ENCODE assay signal across 9 cellular contexts in the genomic region with DNA sequence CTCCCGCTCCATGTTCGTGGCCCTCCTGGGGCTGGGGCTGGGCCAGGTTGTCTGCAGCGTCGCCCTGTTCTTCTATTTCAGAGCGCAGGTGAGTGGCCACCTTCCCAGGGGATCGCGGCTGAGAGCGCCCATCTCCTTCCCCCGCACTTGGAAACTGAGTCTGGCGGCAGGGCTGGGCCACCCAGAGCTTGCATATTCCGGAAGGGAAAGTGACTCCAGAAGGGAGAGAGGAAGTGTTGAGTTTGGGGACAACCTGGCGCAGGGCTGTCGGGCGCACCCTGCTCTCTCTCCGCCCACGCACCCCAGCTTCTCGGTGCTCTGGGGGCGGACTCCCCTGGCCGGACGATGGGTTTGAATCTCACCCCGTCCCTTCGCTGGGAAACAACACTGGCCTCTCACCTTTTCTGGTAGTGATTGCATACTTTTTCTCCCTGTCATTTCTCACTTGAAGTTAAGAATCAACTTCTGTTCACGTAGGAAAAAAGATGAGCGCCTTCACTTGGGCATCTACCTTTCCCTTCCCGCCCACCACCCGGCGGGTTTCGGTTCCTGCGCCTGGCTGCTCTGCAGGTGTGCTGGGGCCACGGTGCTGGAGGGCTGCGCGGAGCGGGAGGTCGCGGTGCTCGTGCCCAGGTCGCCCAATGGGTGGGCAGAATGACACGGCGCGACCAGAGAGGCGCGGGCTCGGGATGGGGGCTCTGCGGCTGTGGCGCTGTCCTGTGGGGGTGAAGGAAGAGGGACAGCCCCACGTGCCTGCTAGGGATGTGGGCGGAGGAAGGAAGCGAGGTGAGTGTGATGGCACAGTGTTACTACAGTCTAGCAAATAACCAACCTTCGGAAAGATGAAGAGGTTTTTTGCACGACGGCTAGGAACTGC. TPM values are rescaled to one million over a fixed set of nuclear protein-coding genes. Genes with fewer than 3 reads are reported as not detected.
DNase-seq lines count a peak whose midpoint lies in the region; ATAC-seq, FAIRE-seq and TF ChIP-seq lines count a peak whose summit lies in the region.
"Had no signal": no experiment of that assay in that cellular context is flagged by ENCODE, and none has a peak within 500 bp of the region (broad histone marks: within the 10 kb centered on the region; RNA-seq: fewer than 3 reads in every experiment).

No MANE protein-coding gene starts in this region.

- TF ChIP-seq CTCF in parathyroid adenoma (IDR thresholded peaks at IDR 0.05) (no peak), dorsolateral prefrontal cortex (IDR thresholded peaks at IDR 0.05 in 54 of 56, conservative IDR thresholded peaks at IDR 0.05 in 2 of 56; ENCODE audit: low read depth in 1 of 56, partially characterized antibody in 56 of 56) (no peak)

- DNase-seq in activated CD4-positive, alpha-beta T cell treated with anti-CD3 and anti-CD28 coated beads for 24 hours (ENCODE audit: low read depth in 2 of 2): peak; percentile 36 to 58
- DNase-seq in effector memory CD8-positive, alpha-beta T cell: peak in 1 of 3 experiments; percentile 6
- no peak for DNase-seq in dorsolateral prefrontal cortex
- no peak for DNase-seq in T1000 (lab: John Stamatoyannopoulos, UW)
- DNase-seq in RCC 7860 (ENCODE audit: low spot score): no peak

- TF ChIP-seq POLR2A in GM18526 (IDR thresholded peaks at IDR 0.05; ENCODE audit: extremely low read depth, insufficient read length): peak; percentile 32

- peak overlapping the region; percentile 79 for H3K4me2 ChIP-seq in parathyroid adenoma (ENCODE audit: low read length)

- H3K9me3 Mint-ChIP-seq in effector memory CD8-positive, alpha-beta T cell: no peaks in the 10 kb centered on the region

- peak overlapping the region; percentile 82 to 83 for H3K4me3 Mint-ChIP-seq in effector memory CD8-positive, alpha-beta T cell

- H3K4me1 ChIP-seq in parathyroid adenoma: no peaks in the 10 kb centered on the region

- H3K36me3 ChIP-seq in parathyroid adenoma (ENCODE audit: control insufficient read depth, insufficient read depth, low read length): no peaks in the 10 kb centered on the region

- H3K27me3 ChIP-seq in parathyroid adenoma (ENCODE audit: control insufficient read depth, insufficient read depth, low read length) (no peaks in the 10 kb centered on the region), dorsolateral prefrontal cortex (peaks cover 4 to 76% (median 45%) of the 10 kb centered on the region in 45 donors)

- H3K9me3 ChIP-seq in parathyroid adenoma (ENCODE audit: control insufficient read depth, low read length): no peaks in the 10 kb centered on the region

- H3K79me2 ChIP-seq in parathyroid adenoma: no peaks in the 10 kb centered on the region

- no peak overlapping the region for H3K27ac ChIP-seq in parathyroid adenoma
- H3K27ac ChIP-seq in dorsolateral prefrontal cortex: no peak overlapping the region

- H3K27ac Mint-ChIP-seq in effector memory CD8-positive, alpha-beta T cell: no peak overlapping the region

- H3K4me3 ChIP-seq in parathyroid adenoma (ENCODE audit: low read depth, low read length): peak overlapping the region; percentile 42
- H3K4me3 ChIP-seq in dorsolateral prefrontal cortex: peak overlapping the region in 28 of 59 donors; percentile 1 to 53 (median 21)

- H3K36me3 Mint-ChIP-seq in effector memory CD8-positive, alpha-beta T cell (ENCODE audit: insufficient read depth): no peaks in the 10 kb centered on the region

- no peak overlapping the region for H2AFZ ChIP-seq in parathyroid adenoma

- H3K9ac ChIP-seq in parathyroid adenoma: no peak overlapping the region

- peaks cover 11 to 12% of the 10 kb centered on the region in 2 donors for H3K4me1 Mint-ChIP-seq in effector memory CD8-positive, alpha-beta T cell (ENCODE audit: low read depth in 2 of 2)

- intact Hi-C loops in dorsolateral prefrontal cortex (cut with DNase I): no loop called here

- peaks cover 59 to 70% of the 10 kb centered on the region in 2 donors for H3K27me3 Mint-ChIP-seq in effector memory CD8-positive, alpha-beta T cell

- FAIRE-seq in RCC 7860 (lab: Jason Lieb, UNC): no peak

- peak; percentile 68 for ATAC-seq in HG02763 (IDR thresholded peaks at IDR 0.05; ENCODE audit: unreplicated experiment)
- peak; percentile 55 for ATAC-seq in effector memory CD8-positive, alpha-beta T cell (replicated peaks)

RNA-seq across cellular contexts. Expression of a gene that starts 0.7 kb away (rescaled TPM):
- under 1 TPM in 2 of 120 experiments, not detected in 118; 0.28 to 0.64 TPM for total RNA-seq in dorsolateral prefrontal cortex
- total RNA-seq: RPMI7951 had no signal

Comparison
In these comparisons a context has a peak if more than half of its experiments do, and no peak if none do; other contexts are left out.
1. DNase-seq: peak in activated CD4-positive, alpha-beta T cell treated with anti-CD3 and anti-CD28 coated beads for 24 hours (2 of 2); none in dorsolateral prefrontal cortex (0 of 10), T1000 (single experiment) and RCC 7860 (single experiment).